In the genomic region with DNA sequence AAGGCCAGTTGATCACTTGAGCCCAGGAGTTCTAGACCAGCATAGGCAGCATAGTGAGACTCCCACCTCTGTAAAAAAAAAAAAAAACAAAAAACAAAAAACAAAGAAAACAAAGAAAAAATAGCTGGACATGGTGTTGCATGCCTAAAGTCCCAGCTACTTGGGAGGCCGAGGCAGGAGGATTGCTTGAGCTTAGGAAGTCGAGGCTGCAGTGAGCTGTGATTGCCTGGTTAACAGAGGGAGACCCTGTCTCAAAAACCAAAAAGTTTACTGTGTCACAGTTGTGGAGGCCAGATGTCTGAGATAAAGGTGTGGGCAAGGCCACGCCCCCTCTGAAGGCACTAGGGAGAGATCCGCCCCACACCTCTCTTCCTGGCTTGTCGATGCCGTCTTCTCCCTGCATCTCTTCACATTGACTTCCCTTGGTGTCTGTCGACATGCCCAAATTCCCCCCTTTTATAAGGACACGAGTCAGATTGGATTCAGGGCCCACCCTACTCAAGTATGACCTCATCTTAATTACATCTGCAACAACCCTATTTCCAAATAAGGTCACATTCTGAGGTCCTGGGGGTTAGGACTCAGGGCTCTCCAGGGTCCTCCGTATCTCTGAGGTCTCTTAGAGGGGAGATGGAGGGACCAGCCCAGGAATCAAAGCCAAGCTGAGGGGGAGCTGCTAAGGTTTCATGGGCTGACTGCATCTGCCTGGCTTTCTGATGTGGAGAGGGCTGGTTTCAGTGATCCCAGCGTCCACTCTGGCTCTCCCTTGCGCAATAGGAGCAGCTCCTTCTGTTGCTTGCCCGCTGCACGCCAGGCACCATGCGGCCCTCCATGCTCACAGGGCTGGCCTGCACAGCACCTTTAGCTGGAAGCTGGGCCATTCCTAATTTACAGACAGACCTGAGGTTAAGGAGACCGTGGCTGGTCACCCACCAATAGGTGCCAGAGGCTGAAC, we compare ENCODE assay signal across 13 cellular contexts. TPM values are rescaled to one million over a fixed set of nuclear protein-coding genes. Genes with fewer than 3 reads are reported as not detected.
DNase-seq lines count a peak whose midpoint lies in the region; ATAC-seq, FAIRE-seq and TF ChIP-seq lines count a peak whose summit lies in the region.
"Had no signal": no experiment of that assay in that cellular context is flagged by ENCODE, and none has a peak within 500 bp of the region (broad histone marks: within the 10 kb centered on the region; RNA-seq: fewer than 3 reads in every experiment).

No MANE protein-coding gene starts in this region.

- no peak overlapping the region for H3K23ac ChIP-seq in H9 (ENCODE audit: insufficient read length, low read depth, low read length)

- H3K27me3 ChIP-seq in H9 (ENCODE audit: insufficient read depth, low read length): no peaks in the 10 kb centered on the region
- no peaks in the 10 kb centered on the region for H3K27me3 ChIP-seq in colonic mucosa
- H3K27me3 ChIP-seq in transverse colon: no peaks in the 10 kb centered on the region
- H3K27me3 ChIP-seq: brain microvascular endothelial cell had no signal

- no peak overlapping the region for H2BK12ac ChIP-seq in H9 (ENCODE audit: insufficient read length, low read depth, low read length)

- no peak overlapping the region for H2BK120ac ChIP-seq in H9 (ENCODE audit: low read depth, low read length, poor library complexity, severe bottlenecking)

- DNase-seq in H9 (no peak), colonic mucosa (no peak), kidney (peak; percentile 54), transverse colon (no peak), NCI-H1092 treated with DMSO at 0.1 percent for 48 hours (lab: John Stamatoyannopoulos, UW) (no peak)
- DNase-seq in stimulated activated naive CD8-positive, alpha-beta T cell treated with anti-CD3 and anti-CD28 coated beads, Interleukin-15, Interleukin-2, amounts not matched to agents 100 U/mL and 50 U/mL, for 24 hours: no peak
- DNase-seq in activated CD4-positive, CD25-positive, alpha-beta regulatory T cell treated with anti-CD3 and anti-CD28 coated beads, Interleukin-2, amount 50 U/mL, for 72 hours: no peak
- DNase-seq: brain microvascular endothelial cell; Calu3; NCI-H2029 treated with DMSO at 0.1 percent for 48 hours; stimulated activated naive CD8-positive, alpha-beta T cell treated with anti-CD3 and anti-CD28 coated beads, Interleukin-15, amount 100 ng/mL, for 72 hours; T-cell had no signal

- intact Hi-C loops in colonic mucosa (cut with DNase I): loop anchor here (5.0 kb wide), 1 partner anchor 77 kb away; no protein-coding TSS in a partner anchor
- intact Hi-C loops in kidney (cut with DNase I): loop anchor here (10.0 kb wide), 1 partner anchor 205 kb away; no protein-coding TSS in a partner anchor
- intact Hi-C loops in transverse colon (cut with DNase I; ENCODE audit: low total_unique reads): no loop called here

- H3K36me3 ChIP-seq in colonic mucosa (no peaks in the 10 kb centered on the region), kidney (ENCODE audit: control insufficient read depth in 1 of 2, insufficient read depth in 2 of 2, low read length in 2 of 2) (no peaks in the 10 kb centered on the region), transverse colon (no peaks in the 10 kb centered on the region)
- H3K36me3 ChIP-seq: brain microvascular endothelial cell had no signal

- H3K4me1 ChIP-seq in H9 (ENCODE audit: insufficient read depth, low read length) (peaks cover 7% of the 10 kb centered on the region; the same call in 1 of the 2 replicates), colonic mucosa (peaks cover 18% of the 10 kb centered on the region), kidney (ENCODE audit: control insufficient read depth in 1 of 2, insufficient read depth in 1 of 2, low read depth in 1 of 2, low read length in 2 of 2) (no peaks in the 10 kb centered on the region), transverse colon (peaks cover 10 to 40% (median 21%) of the 10 kb centered on the region in 4 donors)
- H3K4me1 ChIP-seq: psoas muscle had no signal

- peaks cover 4% of the 10 kb centered on the region; the same call in 1 of the 2 replicates for H3K79me2 ChIP-seq in H9 (ENCODE audit: insufficient read depth, low read length)

- TF ChIP-seq POLR2A in transverse colon (IDR thresholded peaks at IDR 0.05): no peak

- no peak for FAIRE-seq in kidney (lab: Jason Lieb, UNC)

- no peak for ATAC-seq in stimulated activated naive CD8-positive, alpha-beta T cell treated with anti-CD3 and anti-CD28 coated beads, Interleukin-15, Interleukin-2, amounts not matched to agents 100 U/mL and 50 U/mL, for 24 hours
- ATAC-seq: stimulated activated naive CD8-positive, alpha-beta T cell treated with anti-CD3 and anti-CD28 coated beads, Interleukin-15, amount 100 ng/mL, for 72 hours; T-cell had no signal

- H3K79me1 ChIP-seq in H9 (ENCODE audit: insufficient read depth, low read depth, low read length, poor library complexity, severe bottlenecking): peaks cover 3% of the 10 kb centered on the region

- no peak overlapping the region for H4K5ac ChIP-seq in H9 (ENCODE audit: insufficient read length, low read depth, low read length)

- no peak for TF ChIP-seq EP300 in transverse colon (IDR thresholded peaks at IDR 0.05; ENCODE audit: low read depth)

- no peak overlapping the region for H2AK5ac ChIP-seq in H9 (ENCODE audit: insufficient read length, low read length)

- in situ Hi-C loops in transverse colon (cut with MboI; ENCODE audit: low pct_ligation_motif_present in 1 of 4, low pct_unique_long_range_greater_than_20kb in 1 of 4, low sequenced_read_pairs in 3 of 4): loop anchor here in 1 of 4 donors (10.0 kb wide), 1 partner anchor 75 kb away; no protein-coding TSS in a partner anchor

- H3K23me2 ChIP-seq in H9 (ENCODE audit: insufficient read length, low read depth, low read length, poor library complexity, severe bottlenecking): no peaks in the 10 kb centered on the region

- H3K9ac ChIP-seq in H9 (ENCODE audit: extremely low read depth, insufficient read length, low read length) (no peak overlapping the region), colonic mucosa (ENCODE audit: low read depth in 2 of 2, low read length in 2 of 2) (no peak overlapping the region), kidney (ENCODE audit: low read length in 2 of 2) (no peak overlapping the region)

- no peak overlapping the region for H3K4me3 ChIP-seq in colonic mucosa
- H3K4me3 ChIP-seq in kidney (ENCODE audit: low read length in 2 of 2): no peak overlapping the region
- H3K4me3 ChIP-seq in transverse colon: no peak overlapping the region
- H3K4me3 ChIP-seq: psoas muscle had no signal

- H3K9me3 Mint-ChIP-seq in H9: no peaks in the 10 kb centered on the region
- H3K9me3 Mint-ChIP-seq: stimulated activated naive CD8-positive, alpha-beta T cell treated with anti-CD3 and anti-CD28 coated beads, Interleukin-15, amount 100 ng/mL, for 72 hours; T-cell had no signal

- TF ChIP-seq CTCF in H9 (conservative IDR thresholded peaks at IDR 0.05) (no peak), colonic mucosa (IDR thresholded peaks at IDR 0.05) (no peak), kidney (IDR thresholded peaks at IDR 0.05; ENCODE audit: borderline replicate concordance, extremely low read depth, insufficient read depth) (no peak), transverse colon (IDR thresholded peaks at IDR 0.05) (no peak)

- H4K91ac ChIP-seq in H9 (ENCODE audit: insufficient read length, low read depth, low read length): no peak overlapping the region

- no peak overlapping the region for H3K56ac ChIP-seq in H9 (ENCODE audit: insufficient read length, low read depth, low read length)

- no CpG with 5 or more reads among the region's 15 CpGs for WGBS in H9 (ENCODE audit: extremely low coverage, insufficient read length, low lambda C conversion rate)
- 62 to 66% methylated on average over 3 to 15 of the region's 15 CpGs for WGBS in transverse colon (ENCODE audit: low coverage in 1 of 2), 2 donors

- H3K4me1 Mint-ChIP-seq in H9: peaks cover 31 to 36% of the 10 kb centered on the region in 2 experiments
- H3K4me1 Mint-ChIP-seq: stimulated activated naive CD8-positive, alpha-beta T cell treated with anti-CD3 and anti-CD28 coated beads, Interleukin-15, amount 100 ng/mL, for 72 hours had no signal

- no peak overlapping the region for H3K4ac ChIP-seq in H9 (ENCODE audit: low read depth, low read length)

- H3K36me3 Mint-ChIP-seq in H9 (ENCODE audit: insufficient read depth in 1 of 3, low read depth in 3 of 3): peaks cover 0 to 6% (median 2%) of the 10 kb centered on the region in 3 experiments; a peak in 5 of 7 replicates

- peak overlapping the region in 2 of 3 experiments; percentile 1 to 27; a peak in 1 of 7 replicates for H3K27ac Mint-ChIP-seq in H9
- H3K27ac Mint-ChIP-seq: stimulated activated naive CD8-positive, alpha-beta T cell treated with anti-CD3 and anti-CD28 coated beads, Interleukin-15, amount 100 ng/mL, for 72 hours; T-cell had no signal

- no peak overlapping the region for H2BK15ac ChIP-seq in H9 (ENCODE audit: low read depth, low read length)

- no peak overlapping the region for H4K8ac ChIP-seq in H9 (replicated peaks; ENCODE audit: insufficient read length, low read depth, low read length)

- no peak overlapping the region for H2BK20ac ChIP-seq in H9 (ENCODE audit: low read depth, low read length, poor library complexity, severe bottlenecking)

- H3K27ac ChIP-seq in H9 (ENCODE audit: insufficient read length, low read depth, low read length) (no peak overlapping the region), colonic mucosa (peak overlapping the region; percentile 1), kidney (ENCODE audit: low read depth in 2 of 2, low read length in 2 of 2) (no peak overlapping the region), transverse colon (peak overlapping the region in 3 of 4 donors; percentile 28 to 56 (median 46))
- H3K27ac ChIP-seq: brain microvascular endothelial cell, psoas muscle had no signal

- H2AFZ ChIP-seq in H9 (ENCODE audit: low read length): no peak overlapping the region

- H3K9me3 ChIP-seq in H9 (ENCODE audit: control insufficient read depth, low read depth, low read length): no peaks in the 10 kb centered on the region
- H3K9me3 ChIP-seq in colonic mucosa: no peaks in the 10 kb centered on the region
- no peaks in the 10 kb centered on the region for H3K9me3 ChIP-seq in kidney (ENCODE audit: control insufficient read depth in 1 of 2, low read length in 2 of 2)
- H3K9me3 ChIP-seq in transverse colon: no peaks in the 10 kb centered on the region
- H3K9me3 ChIP-seq: psoas muscle had no signal

- H3K4me2 ChIP-seq in H9 (ENCODE audit: insufficient read depth, insufficient read length, low read length): no peak overlapping the region

- no peak overlapping the region for H3K14ac ChIP-seq in H9 (ENCODE audit: insufficient read depth, low read length)

- H3K4me3 Mint-ChIP-seq in H9: no peak overlapping the region
- H3K4me3 Mint-ChIP-seq: stimulated activated naive CD8-positive, alpha-beta T cell treated with anti-CD3 and anti-CD28 coated beads, Interleukin-15, amount 100 ng/mL, for 72 hours; T-cell had no signal

- no peaks in the 10 kb centered on the region for H4K20me1 ChIP-seq in H9 (ENCODE audit: control insufficient read depth, insufficient read depth, insufficient read length)

- no peak overlapping the region for H3K18ac ChIP-seq in H9 (ENCODE audit: insufficient read length, low read depth, low read length)

- H3K27me3 Mint-ChIP-seq in H9 (ENCODE audit: low read depth): no peaks in the 10 kb centered on the region; the same call in none of the 2 replicates

- no peak overlapping the region for H3T11ph ChIP-seq in H9 (ENCODE audit: low read length)

- no peak overlapping the region for H2BK5ac ChIP-seq in H9 (ENCODE audit: insufficient read length, low read length)

RNA-seq across cellular contexts. Expression of gene AGAP3, which starts 23.1 kb away (rescaled TPM):
- total RNA-seq in H9 (2021): 97.7 and 99.6 TPM in 2 replicates
- 10 to 100 TPM; 50.8 to 79.2 TPM for total RNA-seq in colonic mucosa
- total RNA-seq in kidney: 64.4 TPM
- polyA plus RNA-seq in kidney (ENCODE audit: insufficient read depth, low read depth, low replicate concordance): 35.8 TPM
- 10 to 100 TPM; 54.9 to 74.4 (median 63.8) TPM for total RNA-seq in transverse colon

RNA-seq across cellular contexts. Expression of gene TMUB1, which starts 26.1 kb away (rescaled TPM):
- total RNA-seq in H9 (2021): 45.4 and 53.6 TPM in 2 replicates
- 100 to 1,000 TPM in 1 of 2 donors, 10 to 100 TPM in 1; 73.4 to 103 TPM for total RNA-seq in colonic mucosa
- 36.9 TPM for total RNA-seq in kidney
- polyA plus RNA-seq in kidney (ENCODE audit: insufficient read depth, low read depth, low replicate concordance): 79.9 TPM
- total RNA-seq in transverse colon: 100 to 1,000 TPM in 1 of 4 donors, 10 to 100 TPM in 3; 67.5 to 105 (median 85.9) TPM

RNA-seq across cellular contexts. Expression of gene FASTK, which starts 28.8 kb away (rescaled TPM):
- total RNA-seq in H9 (2021) (57.8 and 59.5 TPM in 2 replicates), colonic mucosa (100 to 1,000 TPM in 1 of 2 donors, 10 to 100 TPM in 1; 67.0 to 149 TPM), kidney (71.2 TPM), transverse colon (100 to 1,000 TPM; 121 to 241 (median 144) TPM)
- 116 TPM for polyA plus RNA-seq in kidney (ENCODE audit: insufficient read depth, low read depth, low replicate concordance)

RNA-seq across cellular contexts. Expression of gene SLC4A2, which starts 50.0 kb away (rescaled TPM):
- total RNA-seq in H9 (2021): 136 and 138 TPM in 2 replicates
- total RNA-seq in colonic mucosa: 100 to 1,000 TPM in 1 of 2 donors, 10 to 100 TPM in 1; 76.7 to 169 TPM
- 104 TPM for total RNA-seq in kidney
- 150 TPM for polyA plus RNA-seq in kidney (ENCODE audit: insufficient read depth, low read depth, low replicate concordance)
- 100 to 1,000 TPM in 2 of 4 donors, 10 to 100 TPM in 2; 61.7 to 464 (median 83.2) TPM for total RNA-seq in transverse colon

RNA-seq across cellular contexts. Expression of gene CDK5, which starts 51.7 kb away (rescaled TPM):
- total RNA-seq in H9 (2021) (16.3 and 19.9 TPM in 2 replicates), colonic mucosa (10 to 100 TPM; 11.3 to 15.9 TPM), kidney (9.1 TPM), transverse colon (10 to 100 TPM in 3 of 4 donors, 1 to 10 TPM in 1; 1.1 to 33.8 (median 10.7) TPM)
- polyA plus RNA-seq in kidney (ENCODE audit: insufficient read depth, low read depth, low replicate concordance): 21.5 TPM

Comparison
In these comparisons a context has a peak if more than half of its experiments do, and no peak if none do; other contexts are left out.
1. H3K27ac ChIP-seq: peak in colonic mucosa (single experiment) and transverse colon (3 of 4); none in H9 (single experiment) and kidney (0 of 2).